ENCODE assay signal across 12 cellular contexts in the genomic region with DNA sequence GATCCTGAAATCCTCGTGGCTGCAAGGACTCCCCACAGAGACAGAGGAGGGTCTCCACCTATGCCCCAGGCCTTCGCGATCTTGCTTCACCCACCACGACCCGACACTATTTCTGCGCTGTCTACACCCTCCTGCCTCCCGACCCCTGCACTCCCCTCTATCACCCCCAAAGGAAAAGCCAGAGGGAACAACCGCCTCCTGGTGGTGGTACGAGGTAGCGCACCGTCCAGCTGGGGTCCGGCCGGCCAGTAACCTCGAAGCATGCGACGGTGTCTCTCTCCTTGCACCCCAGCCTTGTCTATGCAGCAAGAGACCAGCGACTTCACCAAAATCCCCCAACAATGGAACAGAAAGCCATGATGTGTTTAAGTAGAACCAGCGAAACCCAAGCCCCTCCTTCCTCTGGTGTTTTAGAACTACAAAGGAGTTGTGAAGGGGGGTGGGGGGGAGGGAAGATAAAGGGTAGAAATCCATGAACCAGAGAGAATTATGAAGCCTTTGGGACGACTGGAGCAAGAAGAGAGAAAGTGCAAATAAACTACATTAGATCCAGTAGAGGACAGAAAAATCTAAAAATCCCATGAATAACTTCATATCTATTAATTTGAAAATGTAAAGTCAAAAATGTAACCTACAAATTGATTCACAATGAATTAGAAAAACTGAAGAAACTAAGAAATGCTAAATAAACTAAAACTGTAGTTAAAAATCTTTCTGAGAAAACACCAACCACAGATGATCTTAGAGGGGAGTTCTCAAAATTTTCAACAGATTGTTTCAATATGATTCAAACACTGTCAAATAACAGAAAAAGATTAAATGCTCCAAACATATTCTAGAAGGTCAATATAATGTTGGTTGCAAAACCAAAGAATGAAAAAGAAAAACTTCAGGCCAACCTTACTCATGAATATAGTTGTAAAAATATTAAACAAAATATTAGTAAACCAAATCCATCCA.
DNase-seq lines count a peak whose midpoint lies in the region; ATAC-seq, FAIRE-seq and TF ChIP-seq lines count a peak whose summit lies in the region.
"Had no signal": no experiment of that assay in that cellular context is flagged by ENCODE, and none has a peak within 500 bp of the region (broad histone marks: within the 10 kb centered on the region; RNA-seq: fewer than 3 reads in every experiment).

No MANE protein-coding gene starts in this region.

- H3K4me3 Mint-ChIP-seq in T-helper 1 cell treated with Interleukin-12 subunit alpha and Interleukin-12 subunit beta and Interleukin-4 antibody, amounts not matched to agents 30 μg/mL and 1 μg/mL, for 36 hours: no peak overlapping the region
- H3K4me3 Mint-ChIP-seq in endothelial cell (ENCODE audit: unreplicated experiment) (no peak overlapping the region), progenitor cell of endocrine pancreas (ENCODE audit: low read depth) (no peak overlapping the region)

- ATAC-seq in GM21367 (IDR thresholded peaks at IDR 0.05; ENCODE audit: unreplicated experiment): no peak
- ATAC-seq: A549 had no signal

- no peak overlapping the region for H3K4me3 ChIP-seq in LNCaP clone FGC (ENCODE audit: low read depth, low read length)
- H3K4me3 ChIP-seq: A549, SJSA1 had no signal

- no peak for DNase-seq in T-helper 1 cell
- no peak for DNase-seq in LNCaP clone FGC (ENCODE audit: low read depth)
- no peak for DNase-seq in endothelial cell (ENCODE audit: low spot score)
- DNase-seq in progenitor cell of endocrine pancreas (ENCODE audit: low spot score, unreplicated experiment): no peak
- no peak for DNase-seq in NCI-H187 (lab: John Stamatoyannopoulos, UW)
- no peak for DNase-seq in GM19239 (ENCODE audit: insufficient read length, low spot score)
- DNase-seq: aorta, mesenchymal stem cell had no signal

- 0 out of 2 replicates have a peak, but pooled peaks have one; percentile 10 for TF ChIP-seq CTCF in LNCaP clone FGC (IDR thresholded peaks at IDR 0.05; ENCODE audit: control insufficient read depth, extremely low read depth, insufficient read depth)
- peak; percentile 49 for TF ChIP-seq CTCF in endothelial cell (IDR thresholded peaks at IDR 0.05; ENCODE audit: unreplicated experiment)
- peak; percentile 29 for TF ChIP-seq CTCF in progenitor cell of endocrine pancreas (IDR thresholded peaks at IDR 0.05; ENCODE audit: unreplicated experiment)

- H3K27me3 Mint-ChIP-seq in T-helper 1 cell treated with Interleukin-12 subunit alpha and Interleukin-12 subunit beta and Interleukin-4 antibody, amounts not matched to agents 30 μg/mL and 1 μg/mL, for 36 hours (ENCODE audit: low read depth): no peaks in the 10 kb centered on the region
- peaks cover 3% of the 10 kb centered on the region for H3K27me3 Mint-ChIP-seq in endothelial cell (ENCODE audit: unreplicated experiment)
- H3K27me3 Mint-ChIP-seq in progenitor cell of endocrine pancreas: no peaks in the 10 kb centered on the region

- no peak for FAIRE-seq in GM19239 (lab: Jason Lieb, UNC)
- FAIRE-seq: A549 had no signal

- H3K36me3 Mint-ChIP-seq in T-helper 1 cell treated with Interleukin-12 subunit alpha and Interleukin-12 subunit beta and Interleukin-4 antibody, amounts not matched to agents 30 μg/mL and 1 μg/mL, for 36 hours (ENCODE audit: low read depth): peaks cover 7% of the 10 kb centered on the region
- H3K36me3 Mint-ChIP-seq in endothelial cell (ENCODE audit: low read depth, unreplicated experiment) (peaks cover 4% of the 10 kb centered on the region), progenitor cell of endocrine pancreas (ENCODE audit: insufficient read depth) (peaks cover 17% of the 10 kb centered on the region)

- no peaks in the 10 kb centered on the region for H3K9me3 Mint-ChIP-seq in T-helper 1 cell treated with Interleukin-12 subunit alpha and Interleukin-12 subunit beta and Interleukin-4 antibody, amounts not matched to agents 30 μg/mL and 1 μg/mL, for 36 hours
- H3K9me3 Mint-ChIP-seq in endothelial cell (ENCODE audit: unreplicated experiment) (no peaks in the 10 kb centered on the region), progenitor cell of endocrine pancreas (ENCODE audit: low read depth) (peaks cover 6% of the 10 kb centered on the region)

- peak overlapping the region; percentile 26 for H3K27ac Mint-ChIP-seq in T-helper 1 cell treated with Interleukin-12 subunit alpha and Interleukin-12 subunit beta and Interleukin-4 antibody, amounts not matched to agents 30 μg/mL and 1 μg/mL, for 36 hours
- H3K27ac Mint-ChIP-seq in endothelial cell (ENCODE audit: unreplicated experiment) (no peak overlapping the region), progenitor cell of endocrine pancreas (peak overlapping the region; percentile 56)

- peaks cover 8% of the 10 kb centered on the region for H3K4me1 Mint-ChIP-seq in T-helper 1 cell treated with Interleukin-12 subunit alpha and Interleukin-12 subunit beta and Interleukin-4 antibody, amounts not matched to agents 30 μg/mL and 1 μg/mL, for 36 hours (ENCODE audit: low read depth)
- peaks cover 3% of the 10 kb centered on the region for H3K4me1 Mint-ChIP-seq in endothelial cell (ENCODE audit: unreplicated experiment)
- no peaks in the 10 kb centered on the region for H3K4me1 Mint-ChIP-seq in progenitor cell of endocrine pancreas (ENCODE audit: low read depth)
